Comparison of ENCODE assay signal across 1 cellular context in the genomic region with DNA sequence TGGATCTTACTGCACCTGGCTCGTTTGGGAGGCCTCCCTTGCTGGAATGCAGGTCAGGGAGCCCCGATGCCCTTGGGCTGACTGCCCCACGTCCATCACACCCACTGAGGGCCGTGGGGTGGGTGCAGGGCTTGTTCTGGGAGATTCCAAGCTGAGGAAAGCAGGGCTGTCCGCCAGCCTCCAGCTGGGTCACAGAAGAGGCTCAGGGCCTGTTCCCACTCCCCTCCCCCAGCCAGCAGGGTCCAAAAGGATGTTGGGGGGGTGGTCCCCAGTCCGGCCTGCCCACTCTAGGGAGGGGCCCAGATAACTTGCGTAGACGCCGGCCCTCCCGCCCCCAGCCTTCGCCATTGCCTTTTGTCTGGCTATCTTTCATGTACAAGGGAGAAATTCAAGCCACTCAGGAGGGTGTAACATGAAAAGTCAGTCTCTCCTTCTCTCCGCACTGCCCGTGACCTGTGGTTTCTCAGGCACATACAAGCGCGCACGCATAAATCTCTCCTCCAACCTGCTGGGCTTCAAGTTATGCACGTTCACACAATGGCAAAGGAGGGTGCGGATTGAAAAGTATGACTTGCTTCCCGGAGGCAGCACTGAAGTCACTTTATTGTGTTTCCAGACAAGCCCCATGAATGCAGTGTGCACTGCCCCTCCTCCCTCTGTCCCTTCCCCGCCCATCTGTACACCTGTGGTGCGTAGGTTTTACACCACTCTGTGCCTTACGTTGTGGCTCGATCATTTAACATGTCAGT.
TF ChIP-seq lines count a peak whose summit lies in the region.

No MANE protein-coding gene starts in this region.

TF ChIP-seq in GM23338, 12 proteins besides CTCF, POLR2A, EP300 and RAD21:
- TF ChIP-seq, protein P1, sequence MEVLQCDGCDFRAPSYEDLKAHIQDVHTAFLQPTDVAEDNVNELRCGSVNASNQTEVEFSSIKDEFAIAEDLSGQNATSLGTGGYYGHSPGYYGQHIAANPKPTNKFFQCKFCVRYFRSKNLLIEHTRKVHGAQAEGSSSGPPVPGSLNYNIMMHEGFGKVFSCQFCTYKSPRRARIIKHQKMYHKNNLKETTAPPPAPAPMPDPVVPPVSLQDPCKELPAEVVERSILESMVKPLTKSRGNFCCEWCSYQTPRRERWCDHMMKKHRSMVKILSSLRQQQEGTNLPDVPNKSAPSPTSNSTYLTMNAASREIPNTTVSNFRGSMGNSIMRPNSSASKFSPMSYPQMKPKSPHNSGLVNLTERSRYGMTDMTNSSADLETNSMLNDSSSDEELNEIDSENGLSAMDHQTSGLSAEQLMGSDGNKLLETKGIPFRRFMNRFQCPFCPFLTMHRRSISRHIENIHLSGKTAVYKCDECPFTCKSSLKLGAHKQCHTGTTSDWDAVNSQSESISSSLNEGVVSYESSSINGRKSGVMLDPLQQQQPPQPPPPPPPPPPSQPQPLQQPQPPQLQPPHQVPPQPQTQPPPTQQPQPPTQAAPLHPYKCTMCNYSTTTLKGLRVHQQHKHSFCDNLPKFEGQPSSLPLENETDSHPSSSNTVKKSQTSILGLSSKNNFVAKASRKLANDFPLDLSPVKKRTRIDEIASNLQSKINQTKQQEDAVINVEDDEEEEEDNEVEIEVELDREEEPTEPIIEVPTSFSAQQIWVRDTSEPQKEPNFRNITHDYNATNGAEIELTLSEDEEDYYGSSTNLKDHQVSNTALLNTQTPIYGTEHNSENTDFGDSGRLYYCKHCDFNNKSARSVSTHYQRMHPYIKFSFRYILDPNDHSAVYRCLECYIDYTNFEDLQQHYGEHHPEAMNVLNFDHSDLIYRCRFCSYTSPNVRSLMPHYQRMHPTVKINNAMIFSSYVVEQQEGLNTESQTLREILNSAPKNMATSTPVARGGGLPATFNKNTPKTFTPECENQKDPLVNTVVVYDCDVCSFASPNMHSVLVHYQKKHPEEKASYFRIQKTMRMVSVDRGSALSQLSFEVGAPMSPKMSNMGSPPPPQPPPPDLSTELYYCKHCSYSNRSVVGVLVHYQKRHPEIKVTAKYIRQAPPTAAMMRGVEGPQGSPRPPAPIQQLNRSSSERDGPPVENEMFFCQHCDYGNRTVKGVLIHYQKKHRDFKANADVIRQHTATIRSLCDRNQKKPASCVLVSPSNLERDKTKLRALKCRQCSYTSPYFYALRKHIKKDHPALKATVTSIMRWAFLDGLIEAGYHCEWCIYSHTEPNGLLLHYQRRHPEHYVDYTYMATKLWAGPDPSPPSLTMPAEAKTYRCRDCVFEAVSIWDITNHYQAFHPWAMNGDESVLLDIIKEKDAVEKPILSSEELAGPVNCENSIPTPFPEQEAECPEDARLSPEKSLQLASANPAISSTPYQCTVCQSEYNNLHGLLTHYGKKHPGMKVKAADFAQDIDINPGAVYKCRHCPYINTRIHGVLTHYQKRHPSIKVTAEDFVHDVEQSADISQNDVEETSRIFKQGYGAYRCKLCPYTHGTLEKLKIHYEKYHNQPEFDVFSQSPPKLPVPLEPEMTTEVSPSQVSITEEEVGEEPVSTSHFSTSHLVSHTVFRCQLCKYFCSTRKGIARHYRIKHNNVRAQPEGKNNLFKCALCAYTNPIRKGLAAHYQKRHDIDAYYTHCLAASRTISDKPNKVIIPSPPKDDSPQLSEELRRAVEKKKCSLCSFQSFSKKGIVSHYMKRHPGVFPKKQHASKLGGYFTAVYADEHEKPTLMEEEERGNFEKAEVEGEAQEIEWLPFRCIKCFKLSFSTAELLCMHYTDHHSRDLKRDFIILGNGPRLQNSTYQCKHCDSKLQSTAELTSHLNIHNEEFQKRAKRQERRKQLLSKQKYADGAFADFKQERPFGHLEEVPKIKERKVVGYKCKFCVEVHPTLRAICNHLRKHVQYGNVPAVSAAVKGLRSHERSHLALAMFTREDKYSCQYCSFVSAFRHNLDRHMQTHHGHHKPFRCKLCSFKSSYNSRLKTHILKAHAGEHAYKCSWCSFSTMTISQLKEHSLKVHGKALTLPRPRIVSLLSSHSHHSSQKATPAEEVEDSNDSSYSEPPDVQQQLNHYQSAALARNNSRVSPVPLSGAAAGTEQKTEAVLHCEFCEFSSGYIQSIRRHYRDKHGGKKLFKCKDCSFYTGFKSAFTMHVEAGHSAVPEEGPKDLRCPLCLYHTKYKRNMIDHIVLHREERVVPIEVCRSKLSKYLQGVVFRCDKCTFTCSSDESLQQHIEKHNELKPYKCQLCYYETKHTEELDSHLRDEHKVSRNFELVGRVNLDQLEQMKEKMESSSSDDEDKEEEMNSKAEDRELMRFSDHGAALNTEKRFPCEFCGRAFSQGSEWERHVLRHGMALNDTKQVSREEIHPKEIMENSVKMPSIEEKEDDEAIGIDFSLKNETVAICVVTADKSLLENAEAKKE (CRISPR knock-in tag; IDR thresholded peaks at IDR 0.05) = no peak
- no peak for TF ChIP-seq EZH2phosphoT487 (IDR thresholded peaks at IDR 0.05; ENCODE audit: unreplicated experiment)
- TF ChIP-seq, protein P2, sequence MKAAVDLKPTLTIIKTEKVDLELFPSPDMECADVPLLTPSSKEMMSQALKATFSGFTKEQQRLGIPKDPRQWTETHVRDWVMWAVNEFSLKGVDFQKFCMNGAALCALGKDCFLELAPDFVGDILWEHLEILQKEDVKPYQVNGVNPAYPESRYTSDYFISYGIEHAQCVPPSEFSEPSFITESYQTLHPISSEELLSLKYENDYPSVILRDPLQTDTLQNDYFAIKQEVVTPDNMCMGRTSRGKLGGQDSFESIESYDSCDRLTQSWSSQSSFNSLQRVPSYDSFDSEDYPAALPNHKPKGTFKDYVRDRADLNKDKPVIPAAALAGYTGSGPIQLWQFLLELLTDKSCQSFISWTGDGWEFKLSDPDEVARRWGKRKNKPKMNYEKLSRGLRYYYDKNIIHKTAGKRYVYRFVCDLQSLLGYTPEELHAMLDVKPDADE (IDR thresholded peaks at IDR 0.05) = no peak
- no peak for TF ChIP-seq ZNF331 (CRISPR knock-in tag; IDR thresholded peaks at IDR 0.05; ENCODE audit: low read depth)
- no peak for TF ChIP-seq NANOG (IDR thresholded peaks at IDR 0.05; ENCODE audit: borderline replicate concordance)
- TF ChIP-seq EZH2 (IDR thresholded peaks at IDR 0.05; ENCODE audit: low read depth, unreplicated experiment) = no peak
- no peak for TF ChIP-seq STAT1 (IDR thresholded peaks at IDR 0.05; ENCODE audit: unreplicated experiment)
- no peak for TF ChIP-seq POLR2AphosphoS5 (IDR thresholded peaks at IDR 0.05; ENCODE audit: low read depth)
- TF ChIP-seq, protein P3, sequence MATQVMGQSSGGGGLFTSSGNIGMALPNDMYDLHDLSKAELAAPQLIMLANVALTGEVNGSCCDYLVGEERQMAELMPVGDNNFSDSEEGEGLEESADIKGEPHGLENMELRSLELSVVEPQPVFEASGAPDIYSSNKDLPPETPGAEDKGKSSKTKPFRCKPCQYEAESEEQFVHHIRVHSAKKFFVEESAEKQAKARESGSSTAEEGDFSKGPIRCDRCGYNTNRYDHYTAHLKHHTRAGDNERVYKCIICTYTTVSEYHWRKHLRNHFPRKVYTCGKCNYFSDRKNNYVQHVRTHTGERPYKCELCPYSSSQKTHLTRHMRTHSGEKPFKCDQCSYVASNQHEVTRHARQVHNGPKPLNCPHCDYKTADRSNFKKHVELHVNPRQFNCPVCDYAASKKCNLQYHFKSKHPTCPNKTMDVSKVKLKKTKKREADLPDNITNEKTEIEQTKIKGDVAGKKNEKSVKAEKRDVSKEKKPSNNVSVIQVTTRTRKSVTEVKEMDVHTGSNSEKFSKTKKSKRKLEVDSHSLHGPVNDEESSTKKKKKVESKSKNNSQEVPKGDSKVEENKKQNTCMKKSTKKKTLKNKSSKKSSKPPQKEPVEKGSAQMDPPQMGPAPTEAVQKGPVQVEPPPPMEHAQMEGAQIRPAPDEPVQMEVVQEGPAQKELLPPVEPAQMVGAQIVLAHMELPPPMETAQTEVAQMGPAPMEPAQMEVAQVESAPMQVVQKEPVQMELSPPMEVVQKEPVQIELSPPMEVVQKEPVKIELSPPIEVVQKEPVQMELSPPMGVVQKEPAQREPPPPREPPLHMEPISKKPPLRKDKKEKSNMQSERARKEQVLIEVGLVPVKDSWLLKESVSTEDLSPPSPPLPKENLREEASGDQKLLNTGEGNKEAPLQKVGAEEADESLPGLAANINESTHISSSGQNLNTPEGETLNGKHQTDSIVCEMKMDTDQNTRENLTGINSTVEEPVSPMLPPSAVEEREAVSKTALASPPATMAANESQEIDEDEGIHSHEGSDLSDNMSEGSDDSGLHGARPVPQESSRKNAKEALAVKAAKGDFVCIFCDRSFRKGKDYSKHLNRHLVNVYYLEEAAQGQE (IDR thresholded peaks at IDR 0.05; ENCODE audit: unreplicated experiment) = no peak
- TF ChIP-seq CREB1 (CRISPR knock-in tag; IDR thresholded peaks at IDR 0.05; ENCODE audit: low read depth) = no peak
- no peak for TF ChIP-seq ZNF114 (CRISPR knock-in tag; IDR thresholded peaks at IDR 0.05)
- TF ChIP-seq JUNB (IDR thresholded peaks at IDR 0.05; ENCODE audit: unreplicated experiment) = no peak
TF ChIP-seq in GM23338: peak in this region for 0.
